ENCODE assay signal across 17 cellular contexts in genomic region chr4:165627128-165627527, GRCh38.
"Had no signal": no experiment of that assay in that cellular context is flagged by ENCODE, and none has a peak within 500 bp of the region (broad histone marks: within the 10 kb centered on the region; RNA-seq: fewer than 3 reads in every experiment).

No MANE protein-coding gene starts in this region.

- H3K4me1 Mint-ChIP-seq: activated CD4-positive, alpha-beta memory T cell treated with anti-CD3 and anti-CD28 coated beads, Interleukin-2, amount 10 ng/mL, durations not matched to agents 7 days and 5 days; activated CD8-positive, alpha-beta memory T cell treated with anti-CD3 and anti-CD28 coated beads, Interleukin-2, amount 10 ng/mL, durations not matched to agents 7 days and 5 days; naive thymus-derived CD8-positive, alpha-beta T cell; stimulated activated naive B cell treated with anti-CD40 and anti-IgM and Interleukin-4, amounts not matched to agents 10 μg/mL and 1 μg/mL and 100 μg/mL, for 72 hours had no signal

- DNase-seq: activated CD4-positive, alpha-beta memory T cell treated with anti-CD3 and anti-CD28 coated beads, Interleukin-2, amount 10 ng/mL, durations not matched to agents 7 days and 5 days; activated CD4-positive, alpha-beta T cell treated with anti-CD3 and anti-CD28 coated beads for 4 hours; activated CD8-positive, alpha-beta memory T cell treated with anti-CD3 and anti-CD28 coated beads, Interleukin-2, amount 10 ng/mL, durations not matched to agents 7 days and 5 days; cerebellar nuclear complex; effector CD8-positive, alpha-beta T cell; left colon; lower lobe of right lung; naive thymus-derived CD8-positive, alpha-beta T cell; right lobe of liver; stimulated activated naive B cell treated with anti-CD40 and anti-IgM and Interleukin-4, amounts not matched to agents 10 μg/mL and 1 μg/mL and 100 μg/mL, for 72 hours; upper lobe of left lung had no signal

- H3K4me3 ChIP-seq: esophagus muscularis mucosa, hepatocyte, lower lobe of right lung, right lobe of liver, thoracic aorta, upper lobe of left lung had no signal

- ATAC-seq: activated CD8-positive, alpha-beta memory T cell treated with anti-CD3 and anti-CD28 coated beads, Interleukin-2, amount 10 ng/mL, durations not matched to agents 7 days and 5 days; left colon; lower lobe of right lung; naive thymus-derived CD8-positive, alpha-beta T cell; right lobe of liver; stimulated activated naive B cell treated with anti-CD40 and anti-IgM and Interleukin-4, amounts not matched to agents 10 μg/mL and 1 μg/mL and 100 μg/mL, for 72 hours; WTC11 had no signal

- H2AFZ ChIP-seq: hepatocyte, parathyroid adenoma had no signal

- H3K36me3 Mint-ChIP-seq: activated CD8-positive, alpha-beta memory T cell treated with anti-CD3 and anti-CD28 coated beads, Interleukin-2, amount 10 ng/mL, durations not matched to agents 7 days and 5 days; activated naive CD8-positive, alpha-beta T cell; naive thymus-derived CD8-positive, alpha-beta T cell; stimulated activated naive B cell treated with anti-CD40 and anti-IgM and Interleukin-4, amounts not matched to agents 10 μg/mL and 1 μg/mL and 100 μg/mL, for 72 hours; WTC11 had no signal

- H3K9me3 ChIP-seq: esophagus muscularis mucosa, lower lobe of right lung, right lobe of liver, thoracic aorta, upper lobe of left lung had no signal

- H3K4me3 Mint-ChIP-seq: activated CD4-positive, alpha-beta memory T cell treated with anti-CD3 and anti-CD28 coated beads, Interleukin-2, amount 10 ng/mL, durations not matched to agents 7 days and 5 days; activated CD8-positive, alpha-beta memory T cell treated with anti-CD3 and anti-CD28 coated beads, Interleukin-2, amount 10 ng/mL, durations not matched to agents 7 days and 5 days; activated naive CD8-positive, alpha-beta T cell; naive thymus-derived CD8-positive, alpha-beta T cell; stimulated activated naive B cell treated with anti-CD40 and anti-IgM and Interleukin-4, amounts not matched to agents 10 μg/mL and 1 μg/mL and 100 μg/mL, for 72 hours; WTC11 had no signal

- H3K36me3 ChIP-seq: esophagus muscularis mucosa, lower lobe of right lung, right lobe of liver, thoracic aorta, upper lobe of left lung had no signal

- H3K9me3 Mint-ChIP-seq: activated CD4-positive, alpha-beta memory T cell treated with anti-CD3 and anti-CD28 coated beads, Interleukin-2, amount 10 ng/mL, durations not matched to agents 7 days and 5 days; stimulated activated naive B cell treated with anti-CD40 and anti-IgM and Interleukin-4, amounts not matched to agents 10 μg/mL and 1 μg/mL and 100 μg/mL, for 72 hours; WTC11 had no signal

- H3K27ac Mint-ChIP-seq: activated CD4-positive, alpha-beta memory T cell treated with anti-CD3 and anti-CD28 coated beads, Interleukin-2, amount 10 ng/mL, durations not matched to agents 7 days and 5 days; activated CD8-positive, alpha-beta memory T cell treated with anti-CD3 and anti-CD28 coated beads, Interleukin-2, amount 10 ng/mL, durations not matched to agents 7 days and 5 days; activated naive CD8-positive, alpha-beta T cell; naive thymus-derived CD8-positive, alpha-beta T cell; stimulated activated naive B cell treated with anti-CD40 and anti-IgM and Interleukin-4, amounts not matched to agents 10 μg/mL and 1 μg/mL and 100 μg/mL, for 72 hours; WTC11 had no signal

- H3K27me3 Mint-ChIP-seq: activated CD4-positive, alpha-beta memory T cell treated with anti-CD3 and anti-CD28 coated beads, Interleukin-2, amount 10 ng/mL, durations not matched to agents 7 days and 5 days; activated CD8-positive, alpha-beta memory T cell treated with anti-CD3 and anti-CD28 coated beads, Interleukin-2, amount 10 ng/mL, durations not matched to agents 7 days and 5 days; activated naive CD8-positive, alpha-beta T cell; stimulated activated naive B cell treated with anti-CD40 and anti-IgM and Interleukin-4, amounts not matched to agents 10 μg/mL and 1 μg/mL and 100 μg/mL, for 72 hours had no signal

- H3K27ac ChIP-seq: esophagus muscularis mucosa, hepatocyte, lower lobe of right lung, parathyroid adenoma, right lobe of liver, thoracic aorta, upper lobe of left lung had no signal

- H3K79me2 ChIP-seq: hepatocyte, parathyroid adenoma had no signal

- H3K4me1 ChIP-seq: lower lobe of right lung, right lobe of liver had no signal

- H3K4me2 ChIP-seq: hepatocyte had no signal

- H3K27me3 ChIP-seq: esophagus muscularis mucosa, hepatocyte, right lobe of liver, upper lobe of left lung had no signal
